Comparison of ENCODE assay signal across 37 cellular contexts in genomic region chr11:132217856-132218255, GRCh38.
"Had no signal": no experiment of that assay in that cellular context is flagged by ENCODE, and none has a peak within 500 bp of the region (broad histone marks: within the 10 kb centered on the region; RNA-seq: fewer than 3 reads in every experiment).

No MANE protein-coding gene starts in this region.

- DNase-seq: activated CD4-positive, alpha-beta memory T cell treated with anti-CD3 and anti-CD28 coated beads, Interleukin-2, amount 10 ng/mL, durations not matched to agents 7 days and 5 days; activated CD4-positive, alpha-beta T cell treated with anti-CD3 and anti-CD28 coated beads for 1 hour; activated CD4-positive, alpha-beta T cell treated with anti-CD3 and anti-CD28 coated beads for 48 hours; activated CD4-positive, CD25-positive, alpha-beta regulatory T cell; activated effector memory CD4-positive, alpha-beta T cell treated with anti-CD3 and anti-CD28 coated beads, Interleukin-2, amount 50 U/mL, for 16 hours; activated naive CD4-positive, alpha-beta T cell; activated naive CD4-positive, alpha-beta T cell treated with anti-CD3 and anti-CD28 coated beads, Interleukin-2, amount 50 U/mL, for 16 hours; activated naive CD8-positive, alpha-beta T cell treated with anti-CD3 and anti-CD28 coated beads for 36 hours; activated T-cell treated with anti-CD3 and anti-CD28 coated beads, Interleukin-2, amount 50 U/mL, for 1 hour; activated T-cell treated with anti-CD3 and anti-CD28 coated beads, Interleukin-2, amount 50 U/mL, for 72 hours; body of pancreas; central memory CD4-positive, alpha-beta T cell; Kasumi-1; KBM-7; MG63; NCI-H1048; NCI-H1105 treated with DMSO at 0.1 percent for 48 hours; NCI-H1436; NCI-H1694; NCI-H1930; NCI-H2081 treated with DMSO at 0.1 percent for 48 hours; NCI-H226; NCI-H446 treated with DMSO at 0.1 percent for 48 hours; NCI-H524; NCI-H69; NCI-H82; NK-92 treated with Interleukin-12 subunit alpha and Interleukin-12 subunit beta, amount 100 ng/mL, for 24 hours; PC-3; Peyer's patch; RPMI8226; SW 1271; T-helper 1 cell; T-helper 2 cell; T-helper 9 cell; WERI-Rb-1 had no signal

- H3K36me3 Mint-ChIP-seq: activated naive CD8-positive, alpha-beta T cell treated with anti-CD3 and anti-CD28 coated beads for 36 hours; IgD-negative memory B cell had no signal

- H3K9me3 Mint-ChIP-seq: activated naive CD8-positive, alpha-beta T cell treated with anti-CD3 and anti-CD28 coated beads for 36 hours had no signal

- H3K27me3 Mint-ChIP-seq: activated CD4-positive, alpha-beta memory T cell treated with anti-CD3 and anti-CD28 coated beads, Interleukin-2, amount 10 ng/mL, durations not matched to agents 7 days and 5 days; activated naive CD8-positive, alpha-beta T cell treated with anti-CD3 and anti-CD28 coated beads for 36 hours; IgD-negative memory B cell had no signal

- H3K9me3 ChIP-seq: body of pancreas, MG63, Peyer's patch had no signal

- H3K4me1 ChIP-seq: body of pancreas, Peyer's patch had no signal

- ATAC-seq: activated T-cell treated with anti-CD3 and anti-CD28 coated beads, Interleukin-2, amount 50 U/mL, for 72 hours; activated T-helper 17 cell treated with anti-CD3 and anti-CD28 coated beads, Interleukin-2, amount 50 U/mL, for 72 hours; body of pancreas; PC-3 had no signal

- H3K4me3 ChIP-seq: body of pancreas, MG63, Peyer's patch had no signal

- H3K27ac ChIP-seq: body of pancreas, Peyer's patch, WERI-Rb-1 had no signal

- H3K4me3 Mint-ChIP-seq: activated CD4-positive, alpha-beta memory T cell treated with anti-CD3 and anti-CD28 coated beads, Interleukin-2, amount 10 ng/mL, durations not matched to agents 7 days and 5 days; activated naive CD8-positive, alpha-beta T cell treated with anti-CD3 and anti-CD28 coated beads for 36 hours; activated T-cell treated with anti-CD3 and anti-CD28 coated beads, Interleukin-2, amount 50 U/mL, for 72 hours; activated T-helper 17 cell treated with anti-CD3 and anti-CD28 coated beads, Interleukin-2, amount 50 U/mL, for 72 hours; IgD-negative memory B cell had no signal

- H3K4me1 Mint-ChIP-seq: activated CD4-positive, alpha-beta memory T cell treated with anti-CD3 and anti-CD28 coated beads, Interleukin-2, amount 10 ng/mL, durations not matched to agents 7 days and 5 days; activated naive CD8-positive, alpha-beta T cell treated with anti-CD3 and anti-CD28 coated beads for 36 hours; activated T-helper 17 cell treated with anti-CD3 and anti-CD28 coated beads, Interleukin-2, amount 50 U/mL, for 72 hours had no signal

- H3K27me3 ChIP-seq: body of pancreas, MG63, Peyer's patch had no signal

- H3K27ac Mint-ChIP-seq: activated CD4-positive, alpha-beta memory T cell treated with anti-CD3 and anti-CD28 coated beads, Interleukin-2, amount 10 ng/mL, durations not matched to agents 7 days and 5 days; activated naive CD8-positive, alpha-beta T cell treated with anti-CD3 and anti-CD28 coated beads for 36 hours; activated T-cell treated with anti-CD3 and anti-CD28 coated beads, Interleukin-2, amount 50 U/mL, for 72 hours; activated T-helper 17 cell treated with anti-CD3 and anti-CD28 coated beads, Interleukin-2, amount 50 U/mL, for 72 hours had no signal
